Comparison of ENCODE assay signal across 1 cellular context in the genomic region with DNA sequence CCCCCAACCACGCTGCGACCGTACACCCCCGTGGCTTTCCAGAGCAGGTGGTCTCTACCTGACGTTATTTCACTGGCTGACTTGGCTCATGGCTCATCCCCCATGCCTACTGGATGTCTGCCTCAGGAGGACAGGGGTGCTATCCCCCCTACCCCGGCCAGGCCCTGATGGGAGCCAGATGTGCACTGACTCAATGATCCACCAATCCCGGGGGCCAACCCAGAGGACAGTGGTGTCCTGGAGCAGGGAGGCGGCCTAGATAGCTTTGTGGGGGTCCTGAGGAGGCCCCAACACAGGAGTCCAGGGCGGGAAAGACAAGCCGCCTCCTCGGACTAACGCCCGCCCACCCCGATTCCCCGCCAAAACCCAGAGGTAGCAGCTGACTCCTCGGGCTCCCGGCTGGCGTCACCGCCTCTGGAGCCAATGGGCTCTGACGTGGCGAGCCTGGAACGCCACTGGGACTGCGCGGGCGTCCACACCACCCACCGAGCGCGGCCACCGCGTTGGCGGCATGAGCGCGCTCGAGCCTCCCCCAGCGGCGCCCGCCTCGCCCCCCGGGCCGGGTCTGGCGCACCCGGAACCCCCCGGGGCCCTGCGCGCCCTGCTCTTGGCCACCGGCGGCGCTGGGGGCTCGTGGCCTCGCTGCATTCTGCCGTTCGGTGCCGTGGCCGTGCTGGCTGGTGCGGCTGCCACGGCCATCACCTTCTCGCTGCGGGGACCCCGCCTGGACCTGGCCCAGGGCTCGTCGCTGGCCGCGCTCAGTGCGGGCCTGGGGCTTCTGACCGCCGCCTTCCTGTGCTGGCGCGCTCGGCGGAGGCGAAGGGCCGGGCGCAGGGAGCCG.
A peak's percentile ranks its signal among the peaks of the same experiment; 100 is the strongest.
TF ChIP-seq lines count a peak whose summit lies in the region.

No MANE protein-coding gene starts in this region.

TF ChIP-seq in HEK293, 187 proteins besides CTCF, POLR2A, EP300 and RAD21 (continued from another document and continues in another):
- TF ChIP-seq, protein P1, sequence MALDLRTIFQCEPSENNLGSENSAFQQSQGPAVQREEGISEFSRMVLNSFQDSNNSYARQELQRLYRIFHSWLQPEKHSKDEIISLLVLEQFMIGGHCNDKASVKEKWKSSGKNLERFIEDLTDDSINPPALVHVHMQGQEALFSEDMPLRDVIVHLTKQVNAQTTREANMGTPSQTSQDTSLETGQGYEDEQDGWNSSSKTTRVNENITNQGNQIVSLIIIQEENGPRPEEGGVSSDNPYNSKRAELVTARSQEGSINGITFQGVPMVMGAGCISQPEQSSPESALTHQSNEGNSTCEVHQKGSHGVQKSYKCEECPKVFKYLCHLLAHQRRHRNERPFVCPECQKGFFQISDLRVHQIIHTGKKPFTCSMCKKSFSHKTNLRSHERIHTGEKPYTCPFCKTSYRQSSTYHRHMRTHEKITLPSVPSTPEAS (tag by site-specific recombination; IDR thresholded peaks at IDR 0.05): no peak
- peak; percentile 73 for TF ChIP-seq ZIC2 (tag by site-specific recombination; IDR thresholded peaks at IDR 0.05)
- no peak for TF ChIP-seq ZNF624 (tag by site-specific recombination; IDR thresholded peaks at IDR 0.05)
- TF ChIP-seq, protein P2, sequence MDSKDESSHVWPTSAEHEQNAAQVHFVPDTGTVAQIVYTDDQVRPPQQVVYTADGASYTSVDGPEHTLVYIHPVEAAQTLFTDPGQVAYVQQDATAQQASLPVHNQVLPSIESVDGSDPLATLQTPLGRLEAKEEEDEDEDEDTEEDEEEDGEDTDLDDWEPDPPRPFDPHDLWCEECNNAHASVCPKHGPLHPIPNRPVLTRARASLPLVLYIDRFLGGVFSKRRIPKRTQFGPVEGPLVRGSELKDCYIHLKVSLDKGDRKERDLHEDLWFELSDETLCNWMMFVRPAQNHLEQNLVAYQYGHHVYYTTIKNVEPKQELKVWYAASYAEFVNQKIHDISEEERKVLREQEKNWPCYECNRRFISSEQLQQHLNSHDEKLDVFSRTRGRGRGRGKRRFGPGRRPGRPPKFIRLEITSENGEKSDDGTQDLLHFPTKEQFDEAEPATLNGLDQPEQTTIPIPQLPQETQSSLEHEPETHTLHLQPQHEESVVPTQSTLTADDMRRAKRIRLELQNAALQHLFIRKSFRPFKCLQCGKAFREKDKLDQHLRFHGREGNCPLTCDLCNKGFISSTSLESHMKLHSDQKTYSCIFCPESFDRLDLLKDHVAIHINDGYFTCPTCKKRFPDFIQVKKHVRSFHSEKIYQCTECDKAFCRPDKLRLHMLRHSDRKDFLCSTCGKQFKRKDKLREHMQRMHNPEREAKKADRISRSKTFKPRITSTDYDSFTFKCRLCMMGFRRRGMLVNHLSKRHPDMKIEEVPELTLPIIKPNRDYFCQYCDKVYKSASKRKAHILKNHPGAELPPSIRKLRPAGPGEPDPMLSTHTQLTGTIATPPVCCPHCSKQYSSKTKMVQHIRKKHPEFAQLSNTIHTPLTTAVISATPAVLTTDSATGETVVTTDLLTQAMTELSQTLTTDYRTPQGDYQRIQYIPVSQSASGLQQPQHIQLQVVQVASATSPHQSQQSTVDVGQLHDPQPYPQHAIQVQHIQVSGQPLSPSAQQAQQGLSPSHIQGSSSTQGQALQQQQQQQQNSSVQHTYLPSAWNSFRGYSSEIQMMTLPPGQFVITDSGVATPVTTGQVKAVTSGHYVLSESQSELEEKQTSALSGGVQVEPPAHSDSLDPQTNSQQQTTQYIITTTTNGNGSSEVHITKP (tag by site-specific recombination; IDR thresholded peaks at IDR 0.05): peak; percentile 82
- TF ChIP-seq ZBTB17 (tag by site-specific recombination; IDR thresholded peaks at IDR 0.05): peak; percentile 44
- TF ChIP-seq ZFP37 (tag by site-specific recombination; IDR thresholded peaks at IDR 0.05): peak; percentile 32; the same call in 1 of the 2 replicates
- TF ChIP-seq ZNF830 (tag by site-specific recombination; IDR thresholded peaks at IDR 0.05; ENCODE audit: low read depth): no peak
- TF ChIP-seq, protein P3, sequence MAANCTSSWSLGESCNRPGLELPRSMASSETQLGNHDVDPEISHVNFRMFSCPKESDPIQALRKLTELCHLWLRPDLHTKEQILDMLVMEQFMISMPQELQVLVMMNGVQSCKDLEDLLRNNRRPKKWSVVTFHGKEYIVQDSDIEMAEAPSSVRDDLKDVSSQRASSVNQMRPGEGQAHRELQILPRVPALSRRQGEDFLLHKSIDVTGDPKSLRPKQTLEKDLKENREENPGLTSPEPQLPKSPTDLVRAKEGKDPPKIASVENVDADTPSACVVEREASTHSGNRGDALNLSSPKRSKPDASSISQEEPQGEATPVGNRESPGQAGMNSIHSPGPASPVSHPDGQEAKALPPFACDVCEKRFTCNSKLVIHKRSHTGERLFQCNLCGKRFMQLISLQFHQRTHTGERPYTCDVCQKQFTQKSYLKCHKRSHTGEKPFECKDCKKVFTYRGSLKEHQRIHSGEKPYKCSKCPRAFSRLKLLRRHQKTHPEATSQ (tag by site-specific recombination; IDR thresholded peaks at IDR 0.05): no peak
- TF ChIP-seq ZNF670 (tag by site-specific recombination; IDR thresholded peaks at IDR 0.05; ENCODE audit: low read depth): no peak
- TF ChIP-seq ZNF629 (tag by site-specific recombination; IDR thresholded peaks at IDR 0.05): peak; percentile 94
- TF ChIP-seq, protein P4, sequence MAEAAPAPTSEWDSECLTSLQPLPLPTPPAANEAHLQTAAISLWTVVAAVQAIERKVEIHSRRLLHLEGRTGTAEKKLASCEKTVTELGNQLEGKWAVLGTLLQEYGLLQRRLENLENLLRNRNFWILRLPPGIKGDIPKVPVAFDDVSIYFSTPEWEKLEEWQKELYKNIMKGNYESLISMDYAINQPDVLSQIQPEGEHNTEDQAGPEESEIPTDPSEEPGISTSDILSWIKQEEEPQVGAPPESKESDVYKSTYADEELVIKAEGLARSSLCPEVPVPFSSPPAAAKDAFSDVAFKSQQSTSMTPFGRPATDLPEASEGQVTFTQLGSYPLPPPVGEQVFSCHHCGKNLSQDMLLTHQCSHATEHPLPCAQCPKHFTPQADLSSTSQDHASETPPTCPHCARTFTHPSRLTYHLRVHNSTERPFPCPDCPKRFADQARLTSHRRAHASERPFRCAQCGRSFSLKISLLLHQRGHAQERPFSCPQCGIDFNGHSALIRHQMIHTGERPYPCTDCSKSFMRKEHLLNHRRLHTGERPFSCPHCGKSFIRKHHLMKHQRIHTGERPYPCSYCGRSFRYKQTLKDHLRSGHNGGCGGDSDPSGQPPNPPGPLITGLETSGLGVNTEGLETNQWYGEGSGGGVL (tag by site-specific recombination; IDR thresholded peaks at IDR 0.05): peak; percentile 52; the same call in 1 of the 2 replicates
- TF ChIP-seq REPIN1 (tag by site-specific recombination; IDR thresholded peaks at IDR 0.05; ENCODE audit: low read depth): no peak
- no peak for TF ChIP-seq ZNF501 (tag by site-specific recombination; IDR thresholded peaks at IDR 0.05)
- TF ChIP-seq, protein P5, sequence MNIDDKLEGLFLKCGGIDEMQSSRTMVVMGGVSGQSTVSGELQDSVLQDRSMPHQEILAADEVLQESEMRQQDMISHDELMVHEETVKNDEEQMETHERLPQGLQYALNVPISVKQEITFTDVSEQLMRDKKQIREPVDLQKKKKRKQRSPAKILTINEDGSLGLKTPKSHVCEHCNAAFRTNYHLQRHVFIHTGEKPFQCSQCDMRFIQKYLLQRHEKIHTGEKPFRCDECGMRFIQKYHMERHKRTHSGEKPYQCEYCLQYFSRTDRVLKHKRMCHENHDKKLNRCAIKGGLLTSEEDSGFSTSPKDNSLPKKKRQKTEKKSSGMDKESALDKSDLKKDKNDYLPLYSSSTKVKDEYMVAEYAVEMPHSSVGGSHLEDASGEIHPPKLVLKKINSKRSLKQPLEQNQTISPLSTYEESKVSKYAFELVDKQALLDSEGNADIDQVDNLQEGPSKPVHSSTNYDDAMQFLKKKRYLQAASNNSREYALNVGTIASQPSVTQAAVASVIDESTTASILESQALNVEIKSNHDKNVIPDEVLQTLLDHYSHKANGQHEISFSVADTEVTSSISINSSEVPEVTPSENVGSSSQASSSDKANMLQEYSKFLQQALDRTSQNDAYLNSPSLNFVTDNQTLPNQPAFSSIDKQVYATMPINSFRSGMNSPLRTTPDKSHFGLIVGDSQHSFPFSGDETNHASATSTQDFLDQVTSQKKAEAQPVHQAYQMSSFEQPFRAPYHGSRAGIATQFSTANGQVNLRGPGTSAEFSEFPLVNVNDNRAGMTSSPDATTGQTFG (tag by site-specific recombination; IDR thresholded peaks at IDR 0.05; ENCODE audit: borderline replicate concordance): no peak
- TF ChIP-seq WT1 (tag by site-specific recombination; IDR thresholded peaks at IDR 0.05): peak; percentile 43
- TF ChIP-seq ZNF155 (tag by site-specific recombination; IDR thresholded peaks at IDR 0.05): no peak
- TF ChIP-seq, protein P6, sequence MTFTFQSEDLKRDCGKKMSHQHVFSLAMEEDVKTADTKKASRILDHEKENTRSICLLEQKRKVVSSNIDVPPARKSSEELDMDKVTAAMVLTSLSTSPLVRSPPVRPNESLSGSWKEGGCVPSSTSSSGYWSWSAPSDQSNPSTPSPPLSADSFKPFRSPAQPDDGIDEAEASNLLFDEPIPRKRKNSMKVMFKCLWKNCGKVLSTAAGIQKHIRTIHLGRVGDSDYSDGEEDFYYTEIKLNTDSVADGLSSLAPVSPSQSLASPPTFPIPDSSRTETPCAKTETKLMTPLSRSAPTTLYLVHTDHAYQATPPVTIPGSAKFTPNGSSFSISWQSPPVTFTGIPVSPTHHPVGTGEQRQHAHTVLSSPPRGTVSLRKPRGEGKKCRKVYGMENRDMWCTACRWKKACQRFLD (tag by site-specific recombination; IDR thresholded peaks at IDR 0.05): no peak
- TF ChIP-seq ZNF394 (tag by site-specific recombination; IDR thresholded peaks at IDR 0.05; ENCODE audit: borderline replicate concordance): peak; percentile 14; the same call in 1 of the 2 replicates
- no peak for TF ChIP-seq ZSCAN23 (tag by site-specific recombination; IDR thresholded peaks at IDR 0.05)
- TF ChIP-seq ZNF677 (tag by site-specific recombination; IDR thresholded peaks at IDR 0.05): peak; percentile 64; the same call in 1 of the 2 replicates
- TF ChIP-seq ZSCAN16 (tag by site-specific recombination; IDR thresholded peaks at IDR 0.05): no peak
- no peak for TF ChIP-seq ZNF654 (tag by site-specific recombination; IDR thresholded peaks at IDR 0.05; ENCODE audit: low read depth)
- TF ChIP-seq ZNF747 (tag by site-specific recombination; IDR thresholded peaks at IDR 0.05): no peak
- peak; percentile 30; the same call in 1 of the 2 replicates for TF ChIP-seq KLF9 (tag by site-specific recombination; IDR thresholded peaks at IDR 0.05; ENCODE audit: low read depth)
- TF ChIP-seq, protein P7, sequence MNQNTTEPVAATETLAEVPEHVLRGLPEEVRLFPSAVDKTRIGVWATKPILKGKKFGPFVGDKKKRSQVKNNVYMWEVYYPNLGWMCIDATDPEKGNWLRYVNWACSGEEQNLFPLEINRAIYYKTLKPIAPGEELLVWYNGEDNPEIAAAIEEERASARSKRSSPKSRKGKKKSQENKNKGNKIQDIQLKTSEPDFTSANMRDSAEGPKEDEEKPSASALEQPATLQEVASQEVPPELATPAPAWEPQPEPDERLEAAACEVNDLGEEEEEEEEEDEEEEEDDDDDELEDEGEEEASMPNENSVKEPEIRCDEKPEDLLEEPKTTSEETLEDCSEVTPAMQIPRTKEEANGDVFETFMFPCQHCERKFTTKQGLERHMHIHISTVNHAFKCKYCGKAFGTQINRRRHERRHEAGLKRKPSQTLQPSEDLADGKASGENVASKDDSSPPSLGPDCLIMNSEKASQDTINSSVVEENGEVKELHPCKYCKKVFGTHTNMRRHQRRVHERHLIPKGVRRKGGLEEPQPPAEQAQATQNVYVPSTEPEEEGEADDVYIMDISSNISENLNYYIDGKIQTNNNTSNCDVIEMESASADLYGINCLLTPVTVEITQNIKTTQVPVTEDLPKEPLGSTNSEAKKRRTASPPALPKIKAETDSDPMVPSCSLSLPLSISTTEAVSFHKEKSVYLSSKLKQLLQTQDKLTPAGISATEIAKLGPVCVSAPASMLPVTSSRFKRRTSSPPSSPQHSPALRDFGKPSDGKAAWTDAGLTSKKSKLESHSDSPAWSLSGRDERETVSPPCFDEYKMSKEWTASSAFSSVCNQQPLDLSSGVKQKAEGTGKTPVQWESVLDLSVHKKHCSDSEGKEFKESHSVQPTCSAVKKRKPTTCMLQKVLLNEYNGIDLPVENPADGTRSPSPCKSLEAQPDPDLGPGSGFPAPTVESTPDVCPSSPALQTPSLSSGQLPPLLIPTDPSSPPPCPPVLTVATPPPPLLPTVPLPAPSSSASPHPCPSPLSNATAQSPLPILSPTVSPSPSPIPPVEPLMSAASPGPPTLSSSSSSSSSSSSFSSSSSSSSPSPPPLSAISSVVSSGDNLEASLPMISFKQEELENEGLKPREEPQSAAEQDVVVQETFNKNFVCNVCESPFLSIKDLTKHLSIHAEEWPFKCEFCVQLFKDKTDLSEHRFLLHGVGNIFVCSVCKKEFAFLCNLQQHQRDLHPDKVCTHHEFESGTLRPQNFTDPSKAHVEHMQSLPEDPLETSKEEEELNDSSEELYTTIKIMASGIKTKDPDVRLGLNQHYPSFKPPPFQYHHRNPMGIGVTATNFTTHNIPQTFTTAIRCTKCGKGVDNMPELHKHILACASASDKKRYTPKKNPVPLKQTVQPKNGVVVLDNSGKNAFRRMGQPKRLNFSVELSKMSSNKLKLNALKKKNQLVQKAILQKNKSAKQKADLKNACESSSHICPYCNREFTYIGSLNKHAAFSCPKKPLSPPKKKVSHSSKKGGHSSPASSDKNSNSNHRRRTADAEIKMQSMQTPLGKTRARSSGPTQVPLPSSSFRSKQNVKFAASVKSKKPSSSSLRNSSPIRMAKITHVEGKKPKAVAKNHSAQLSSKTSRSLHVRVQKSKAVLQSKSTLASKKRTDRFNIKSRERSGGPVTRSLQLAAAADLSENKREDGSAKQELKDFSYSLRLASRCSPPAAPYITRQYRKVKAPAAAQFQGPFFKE (tag by site-specific recombination; IDR thresholded peaks at IDR 0.05; ENCODE audit: borderline replicate concordance): no peak
- no peak for TF ChIP-seq ZNF174 (tag by site-specific recombination; IDR thresholded peaks at IDR 0.05)
- no peak for TF ChIP-seq ZNF658 (tag by site-specific recombination; IDR thresholded peaks at IDR 0.05)
- TF ChIP-seq, protein P8, sequence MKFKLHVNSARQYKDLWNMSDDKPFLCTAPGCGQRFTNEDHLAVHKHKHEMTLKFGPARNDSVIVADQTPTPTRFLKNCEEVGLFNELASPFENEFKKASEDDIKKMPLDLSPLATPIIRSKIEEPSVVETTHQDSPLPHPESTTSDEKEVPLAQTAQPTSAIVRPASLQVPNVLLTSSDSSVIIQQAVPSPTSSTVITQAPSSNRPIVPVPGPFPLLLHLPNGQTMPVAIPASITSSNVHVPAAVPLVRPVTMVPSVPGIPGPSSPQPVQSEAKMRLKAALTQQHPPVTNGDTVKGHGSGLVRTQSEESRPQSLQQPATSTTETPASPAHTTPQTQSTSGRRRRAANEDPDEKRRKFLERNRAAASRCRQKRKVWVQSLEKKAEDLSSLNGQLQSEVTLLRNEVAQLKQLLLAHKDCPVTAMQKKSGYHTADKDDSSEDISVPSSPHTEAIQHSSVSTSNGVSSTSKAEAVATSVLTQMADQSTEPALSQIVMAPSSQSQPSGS (tag by site-specific recombination; IDR thresholded peaks at IDR 0.05; ENCODE audit: low read depth): peak; percentile 44; the same call in 1 of the 2 replicates
- TF ChIP-seq, protein P9, sequence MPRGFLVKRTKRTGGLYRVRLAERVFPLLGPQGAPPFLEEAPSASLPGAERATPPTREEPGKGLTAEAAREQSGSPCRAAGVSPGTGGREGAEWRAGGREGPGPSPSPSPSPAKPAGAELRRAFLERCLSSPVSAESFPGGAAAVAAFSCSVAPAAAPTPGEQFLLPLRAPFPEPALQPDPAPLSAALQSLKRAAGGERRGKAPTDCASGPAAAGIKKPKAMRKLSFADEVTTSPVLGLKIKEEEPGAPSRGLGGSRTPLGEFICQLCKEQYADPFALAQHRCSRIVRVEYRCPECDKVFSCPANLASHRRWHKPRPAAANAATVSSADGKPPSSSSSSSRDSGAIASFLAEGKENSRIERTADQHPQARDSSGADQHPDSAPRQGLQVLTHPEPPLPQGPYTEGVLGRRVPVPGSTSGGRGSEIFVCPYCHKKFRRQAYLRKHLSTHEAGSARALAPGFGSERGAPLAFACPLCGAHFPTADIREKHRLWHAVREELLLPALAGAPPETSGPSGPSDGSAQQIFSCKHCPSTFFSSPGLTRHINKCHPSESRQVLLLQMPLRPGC (tag by site-specific recombination; IDR thresholded peaks at IDR 0.05): 0 out of 2 replicates have a peak, but pooled peaks have one; percentile 29
